Comparison of ENCODE assay signal across 19 cellular contexts in genomic region chr1:232614811-232615210, GRCh38. TPM values are rescaled to one million over a fixed set of nuclear protein-coding genes. Genes with fewer than 3 reads are reported as not detected.
A peak's percentile ranks its signal among the peaks of the same experiment; 100 is the strongest.
DNase-seq lines count a peak whose midpoint lies in the region; ATAC-seq, FAIRE-seq and TF ChIP-seq lines count a peak whose summit lies in the region.
"Had no signal": no experiment of that assay in that cellular context is flagged by ENCODE, and none has a peak within 500 bp of the region (broad histone marks: within the 10 kb centered on the region; RNA-seq: fewer than 3 reads in every experiment).

No MANE protein-coding gene starts in this region.

- in situ Hi-C loops in Panc1 (cut with HindIII; ENCODE audit: low pct_unique_long_range_greater_than_20kb, low sequenced_read_pairs) = no loop called here

- H3K27me3 ChIP-seq in Panc1 (ENCODE audit: control insufficient read depth, insufficient read depth, low read length) = no peaks in the 10 kb centered on the region
- H3K27me3 ChIP-seq: SJCRH30 had no signal

- DNase-seq in Panc1 (ENCODE audit: low read depth, low spot score) = no peak
- DNase-seq in endothelial cell (ENCODE audit: low spot score) = no peak
- DNase-seq in type B pancreatic cell (ENCODE audit: extremely low spot score, unreplicated experiment) = no peak
- no peak for DNase-seq in kidney
- DNase-seq: AML-193, DMS 273 treated with DMSO at 0.1 percent for 48 hours, GDM1, MM.1S, NCI-H1436 treated with DMSO at 0.1 percent for 48 hours, NCI-H2029, NCI-H2171, NCI-H526, PC-9, SJCRH30 had no signal

- H3K9me3 Mint-ChIP-seq in endothelial cell (ENCODE audit: unreplicated experiment) (no peaks in the 10 kb centered on the region), nephron (no peaks in the 10 kb centered on the region), type B pancreatic cell (no peaks in the 10 kb centered on the region)

- POLR2A ChIA-PET in Panc1 (lab: Charles Lee) = no interaction called here

- H3K4me3 ChIP-seq in Panc1 (ENCODE audit: low read depth in 2 of 2, low read length in 2 of 2) (no peak overlapping the region), kidney (ENCODE audit: low read length in 2 of 2) (no peak overlapping the region)
- H3K4me3 ChIP-seq: HAP-1, PC-9, SJCRH30 had no signal

- ATAC-seq in Panc1 (no peak), GM21381 (IDR thresholded peaks at IDR 0.05; ENCODE audit: unreplicated experiment) (no peak), GM18909 (IDR thresholded peaks at IDR 0.05; ENCODE audit: poor library complexity, unreplicated experiment) (no peak)

- H3K27me3 Mint-ChIP-seq in endothelial cell (ENCODE audit: unreplicated experiment) (no peaks in the 10 kb centered on the region), nephron (ENCODE audit: low read depth) (no peaks in the 10 kb centered on the region), type B pancreatic cell (no peaks in the 10 kb centered on the region)

- H3K27ac Mint-ChIP-seq in endothelial cell (ENCODE audit: unreplicated experiment) (peak overlapping the region; percentile 25), nephron (peak overlapping the region; percentile 86 to 92 (median 88)), type B pancreatic cell (no peak overlapping the region)

- TF ChIP-seq CTCF in Panc1 (IDR thresholded peaks at IDR 0.05) (no peak), endothelial cell (IDR thresholded peaks at IDR 0.05; ENCODE audit: unreplicated experiment) (no peak), nephron (IDR thresholded peaks at IDR 0.05; ENCODE audit: unreplicated experiment in 3 of 3) (no peak), type B pancreatic cell (conservative IDR thresholded peaks at IDR 0.05) (no peak), kidney (IDR thresholded peaks at IDR 0.05; ENCODE audit: borderline replicate concordance, extremely low read depth, insufficient read depth) (no peak)

- H3K36me3 Mint-ChIP-seq in endothelial cell (ENCODE audit: low read depth, unreplicated experiment) = peaks cover 25% of the 10 kb centered on the region
- H3K36me3 Mint-ChIP-seq in nephron (ENCODE audit: low read depth) = peaks cover 20% of the 10 kb centered on the region
- peaks cover 15% of the 10 kb centered on the region for H3K36me3 Mint-ChIP-seq in type B pancreatic cell

- H3K36me3 ChIP-seq in Panc1 (ENCODE audit: control insufficient read depth, insufficient read depth, low read length) (no peaks in the 10 kb centered on the region), kidney (ENCODE audit: control insufficient read depth in 1 of 2, insufficient read depth in 2 of 2, low read length in 2 of 2) (no peaks in the 10 kb centered on the region)
- H3K36me3 ChIP-seq: HAP-1, SJCRH30 had no signal

- H3K4me1 ChIP-seq in Panc1 (ENCODE audit: control insufficient read depth, insufficient read depth, low read length) (peaks cover 2% of the 10 kb centered on the region), kidney (ENCODE audit: control insufficient read depth in 1 of 2, insufficient read depth in 1 of 2, low read depth in 1 of 2, low read length in 2 of 2) (no peaks in the 10 kb centered on the region)
- H3K4me1 ChIP-seq: SJCRH30 had no signal

- H3K9ac ChIP-seq in kidney (ENCODE audit: low read length in 2 of 2) = no peak overlapping the region

- H3K4me3 Mint-ChIP-seq in endothelial cell (ENCODE audit: unreplicated experiment) (no peak overlapping the region), nephron (no peak overlapping the region), type B pancreatic cell (peak overlapping the region; percentile 51)

- peaks cover 78% of the 10 kb centered on the region for H3K4me1 Mint-ChIP-seq in endothelial cell (ENCODE audit: unreplicated experiment)
- H3K4me1 Mint-ChIP-seq in nephron = peaks cover 67% of the 10 kb centered on the region
- peaks cover 46% of the 10 kb centered on the region for H3K4me1 Mint-ChIP-seq in type B pancreatic cell (ENCODE audit: unreplicated experiment)

- H3K9me3 ChIP-seq in Panc1 (ENCODE audit: control insufficient read depth, insufficient read depth, low read depth, low read length) (no peaks in the 10 kb centered on the region), kidney (ENCODE audit: control insufficient read depth in 1 of 2, low read length in 2 of 2) (no peaks in the 10 kb centered on the region)
- H3K9me3 ChIP-seq: HAP-1, SJCRH30 had no signal

- intact Hi-C loops in Panc1 (cut with micrococcal nuclease; ENCODE audit: unreplicated experiment) (no loop called here), kidney (cut with DNase I) (no loop called here)

- FAIRE-seq in kidney (lab: Jason Lieb, UNC) = no peak

- CTCF ChIA-PET in Panc1 (lab: Charles Lee) = no interaction called here

- H3K27ac ChIP-seq in Panc1 (ENCODE audit: low read length) = peak overlapping the region; percentile 59; the same call in 1 of the 2 replicates
- no peak overlapping the region for H3K27ac ChIP-seq in kidney (ENCODE audit: low read depth in 2 of 2, low read length in 2 of 2)
- H3K27ac ChIP-seq: C4-2B, PC-9, SJCRH30 had no signal

- no TSS peak for BruUV-seq in Panc1 (replicated peaks; lab: Mats Ljungman, UMichigan)

RNA-seq across cellular contexts. Expression of gene SIPA1L2, which starts 15.1 kb away (rescaled TPM):
- total RNA-seq in Panc1 (2021; ENCODE audit: unreplicated experiment) (5.2 TPM), endothelial cell (ENCODE audit: unreplicated experiment) (153 TPM), type B pancreatic cell (ENCODE audit: low replicate concordance) (35.6 and 45.6 TPM in 2 replicates), kidney (20.2 TPM)
- 2.6 TPM for polyA plus RNA-seq in Panc1 (2012; ENCODE audit: insufficient read length)
- 4.0 TPM for polyA plus RNA-seq in kidney (ENCODE audit: insufficient read depth, low read depth, low replicate concordance)
- total RNA-seq: PC-9 had no signal
